ENCODE assay signal across 12 cellular contexts in genomic region chr11:118786657-118787056, GRCh38. TPM values are rescaled to one million over a fixed set of nuclear protein-coding genes. Genes with fewer than 3 reads are reported as not detected.
DNase-seq lines count a peak whose midpoint lies in the region; ATAC-seq and TF ChIP-seq lines count a peak whose summit lies in the region.
"Had no signal": no experiment of that assay in that cellular context is flagged by ENCODE, and none has a peak within 500 bp of the region (broad histone marks: within the 10 kb centered on the region; RNA-seq: fewer than 3 reads in every experiment).

No MANE protein-coding gene starts in this region.

- TF ChIP-seq CTCF in Loucy (conservative IDR thresholded peaks at IDR 0.05; ENCODE audit: low read length) (no peak), brain (conservative IDR thresholded peaks at IDR 0.05) (no peak)

- no peak overlapping the region for H4K12ac ChIP-seq in trophoblast cell (ENCODE audit: low read depth, low read length)

- no peak overlapping the region for H2BK12ac ChIP-seq in trophoblast cell (ENCODE audit: low read length)

- H3K27me3 ChIP-seq in Loucy (ENCODE audit: insufficient read depth, low read length, poor library complexity, severe bottlenecking), result peaks cover 3% of the 10 kb centered on the region
- no peaks in the 10 kb centered on the region for H3K27me3 ChIP-seq in trophoblast cell (ENCODE audit: insufficient read depth, low read length)
- H3K27me3 ChIP-seq: MG63 had no signal

- H3K4ac ChIP-seq in trophoblast cell (ENCODE audit: low read depth, low read length), result peak overlapping the region; percentile 83

- H2AFZ ChIP-seq in Loucy (ENCODE audit: low read length) (no peak overlapping the region), trophoblast cell (ENCODE audit: insufficient read depth, low read length, poor library complexity) (no peak overlapping the region)

- H3K9me3 ChIP-seq in Loucy (ENCODE audit: insufficient read depth, low read depth, low read length) (no peaks in the 10 kb centered on the region), trophoblast cell (ENCODE audit: insufficient read depth, low read depth, low read length) (no peaks in the 10 kb centered on the region)
- H3K9me3 ChIP-seq: MG63 had no signal

- no peaks in the 10 kb centered on the region; the same call in 1 of the 2 replicates for H3F3A ChIP-seq in Loucy (ENCODE audit: low read depth)

- H3K79me2 ChIP-seq in Loucy (ENCODE audit: insufficient read depth, low read length), result peaks cover 96% of the 10 kb centered on the region
- H3K79me2 ChIP-seq in trophoblast cell (ENCODE audit: control insufficient read depth, insufficient read depth, low read length, poor library complexity), result peaks cover 41% of the 10 kb centered on the region

- H2AK5ac ChIP-seq in trophoblast cell (ENCODE audit: low read length), result no peak overlapping the region

- peaks cover 14% of the 10 kb centered on the region for H3K27me3 Mint-ChIP-seq in brain

- no peak overlapping the region for H4K91ac ChIP-seq in trophoblast cell (ENCODE audit: low read depth, low read length)

- H3K36me3 ChIP-seq in Loucy (ENCODE audit: insufficient read depth, low read length), result peaks cover 28% of the 10 kb centered on the region
- H3K36me3 ChIP-seq in trophoblast cell (ENCODE audit: control insufficient read depth in 1 of 2, insufficient read depth in 2 of 2, low read length in 2 of 2), result peaks cover 25 to 29% of the 10 kb centered on the region in 2 experiments

- H2BK120ac ChIP-seq in trophoblast cell (ENCODE audit: insufficient read depth, low read length, poor library complexity), result no peak overlapping the region

- peaks cover 69% of the 10 kb centered on the region for H3K4me1 Mint-ChIP-seq in brain

- H3K27ac Mint-ChIP-seq in brain, result peak overlapping the region in 3 of 5 experiments; percentile 1 to 75 (median 19)

- no peaks in the 10 kb centered on the region for H3K9me2 ChIP-seq in Loucy (replicated peaks; ENCODE audit: low read depth, low read length)

- no peak for ATAC-seq in HG02981 (IDR thresholded peaks at IDR 0.05; ENCODE audit: unreplicated experiment)

- peak overlapping the region; percentile 20 to 95 (median 72) for H3K4me3 Mint-ChIP-seq in brain

- H4K8ac ChIP-seq in trophoblast cell (ENCODE audit: low read depth, low read length), result no peak overlapping the region

- H4K20me1 ChIP-seq in Loucy (ENCODE audit: insufficient read depth, low read length, poor library complexity, severe bottlenecking), result peaks cover 86% of the 10 kb centered on the region

- H3K9me3 Mint-ChIP-seq in brain, result peaks cover 0 to 14% (median 0%) of the 10 kb centered on the region in 5 experiments

- H3K9ac ChIP-seq in Loucy (ENCODE audit: low read depth, low read length, poor library complexity, severe bottlenecking) (peak overlapping the region; percentile 67), trophoblast cell (ENCODE audit: low read length) (no peak overlapping the region)

- peaks cover 20% of the 10 kb centered on the region for H3K79me1 ChIP-seq in trophoblast cell (ENCODE audit: low read length)

- DNase-seq in NCI-H82 (lab: John Stamatoyannopoulos, UW) (peak; percentile 35), NCI-H82 treated with DMSO at 0.1 percent for 48 hours (lab: John Stamatoyannopoulos, UW; ENCODE audit: unreplicated experiment) (no peak), trophoblast cell (no peak), mucosa of gallbladder (ENCODE audit: low spot score) (no peak), C1 segment of cervical spinal cord (lab: John Stamatoyannopoulos, UW) (no peak)
- DNase-seq: DMS153, MG63, NCI-H510A treated with DMSO at 0.1 percent for 48 hours had no signal

- H3K27ac ChIP-seq in trophoblast cell (ENCODE audit: low read depth, low read length), result no peak overlapping the region
- H3K27ac ChIP-seq: 22Rv1 had no signal

- WGBS in trophoblast cell (ENCODE audit: extremely low coverage, insufficient coverage, insufficient read length), result no CpG with 5 or more reads among the region's 2 CpGs

- peaks cover 58% of the 10 kb centered on the region for H3K36me3 Mint-ChIP-seq in brain

- H2BK5ac ChIP-seq in trophoblast cell (ENCODE audit: low read depth, low read length, poor library complexity), result no peak overlapping the region

- no peak overlapping the region for H3K18ac ChIP-seq in trophoblast cell (ENCODE audit: low read length)

- H3K4me2 ChIP-seq in Loucy (ENCODE audit: low read depth, low read length, poor library complexity, severe bottlenecking), result peak overlapping the region; percentile 93
- H3K4me2 ChIP-seq in trophoblast cell (ENCODE audit: low read length), result no peak overlapping the region

- H3K4me1 ChIP-seq in Loucy (ENCODE audit: insufficient read depth, low read length, poor library complexity, severe bottlenecking) (peaks cover 34% of the 10 kb centered on the region), trophoblast cell (ENCODE audit: control insufficient read depth in 1 of 2, insufficient read depth in 2 of 2, low read length in 2 of 2) (peaks cover 3 to 7% of the 10 kb centered on the region in 2 experiments)

- H3K23ac ChIP-seq in trophoblast cell (ENCODE audit: low read length), result no peak overlapping the region

- H3K4me3 ChIP-seq in Loucy (ENCODE audit: low read length, poor library complexity, severe bottlenecking) (peak overlapping the region; percentile 96), trophoblast cell (ENCODE audit: low read depth, low read length) (no peak overlapping the region)
- H3K4me3 ChIP-seq: MG63 had no signal

- no peak overlapping the region for H3K14ac ChIP-seq in trophoblast cell (ENCODE audit: low read length)

RNA-seq across cellular contexts. Expression of gene DDX6, which starts 4.3 kb away (rescaled TPM):
- polyA plus RNA-seq in brain (ENCODE audit: insufficient read depth, low read depth, low replicate concordance), result 46.3 TPM
- polyA plus RNA-seq in trophoblast cell (2013), result 102 and 104 TPM in 2 replicates
- total RNA-seq in mucosa of gallbladder, result 98.9 TPM
